ENCODE assay signal across 28 cellular contexts in genomic region chr1:56933161-56933560, GRCh38. TPM values are rescaled to one million over a fixed set of nuclear protein-coding genes. Genes with fewer than 3 reads are reported as not detected.
"Had no signal": no experiment of that assay in that cellular context is flagged by ENCODE, and none has a peak within 500 bp of the region (broad histone marks: within the 10 kb centered on the region; RNA-seq: fewer than 3 reads in every experiment).

No MANE protein-coding gene starts in this region.

- FAIRE-seq: HTR-8/SVneo, K562 had no signal

- DNase-seq: Kasumi-1; MM.1S; MV-4-11; NCI-H1048; NCI-H1105; NCI-H1417; NCI-H1436 treated with DMSO at 0.1 percent for 48 hours; NCI-H1694; NCI-H187 treated with DMSO at 0.1 percent for 48 hours; NCI-H2029 treated with DMSO at 0.1 percent for 48 hours; NCI-H2171 treated with DMSO at 0.1 percent for 48 hours; NCI-H526 treated with DMSO at 0.1 percent for 48 hours; NCI-H748 treated with DMSO at 0.1 percent for 48 hours; NK-92 treated with Interleukin-12 subunit alpha and Interleukin-12 subunit beta, amount 100 ng/mL, for 24 hours; PC-3; SHP77; SK-N-SH had no signal

- H3K9ac ChIP-seq: KMS-11, SK-N-SH had no signal

- ATAC-seq: K562, Panc1, PC-3 had no signal

- H3K27ac ChIP-seq: HL-60, KMS-11, RWPE1 had no signal

- H3K9me3 ChIP-seq: SK-N-SH had no signal

- H3K4me3 ChIP-seq: K562 had no signal

RNA-seq across cellular contexts. Expression of gene C8B, which starts 32.7 kb away (rescaled TPM):
- total RNA-seq: K562, M059J, NCI-H460, OCI-LY7, PC-3, SK-MEL-5 had no signal
- polyA plus RNA-seq: IgD-negative memory B cell, K562, SK-N-SH had no signal
